In genomic region chr2:237209046-237209375, GRCh38 we compare ENCODE assay signal across 1 cellular context.
TF ChIP-seq lines count a peak whose summit lies in the region.

No MANE protein-coding gene starts in this region.

TF ChIP-seq in H1, 55 proteins besides CTCF, POLR2A, EP300 and RAD21 (continued from another document):
- no peak for TF ChIP-seq POLR2AphosphoS5 (IDR thresholded peaks at IDR 0.05; ENCODE audit: low read depth, low read length)
- TF ChIP-seq SIRT6 (IDR thresholded peaks at IDR 0.05; ENCODE audit: low read length), result no peak
- TF ChIP-seq SRF (IDR thresholded peaks at IDR 0.05; ENCODE audit: low read depth, low read length), result no peak
- TF ChIP-seq SUZ12 (IDR thresholded peaks at IDR 0.05; ENCODE audit: low read length), result no peak
- TF ChIP-seq BRCA1 (IDR thresholded peaks at IDR 0.05; ENCODE audit: low read depth, low read length), result no peak
- TF ChIP-seq JUND (IDR thresholded peaks at IDR 0.05; ENCODE audit: low read length), result no peak
- TF ChIP-seq CHD2 (IDR thresholded peaks at IDR 0.05; ENCODE audit: low read length), result no peak
- TF ChIP-seq GTF2F1 (IDR thresholded peaks at IDR 0.05; ENCODE audit: borderline replicate concordance, low read depth, low read length), result no peak
TF ChIP-seq in H1: peak in this region for 0.
